In genomic region chr12:71027835-71028234, GRCh38 we compare ENCODE assay signal across 19 cellular contexts.
A peak's percentile ranks its signal among the peaks of the same experiment; 100 is the strongest.
DNase-seq lines count a peak whose midpoint lies in the region; ATAC-seq and TF ChIP-seq lines count a peak whose summit lies in the region.
"Had no signal": no experiment of that assay in that cellular context is flagged by ENCODE, and none has a peak within 500 bp of the region (broad histone marks: within the 10 kb centered on the region; RNA-seq: fewer than 3 reads in every experiment).

No MANE protein-coding gene starts in this region.

- TF ChIP-seq CTCF in PC-9 (conservative IDR thresholded peaks at IDR 0.05) (no peak), thyroid gland (IDR thresholded peaks at IDR 0.05) (no peak)

- intact Hi-C loops in PC-9 (cut with micrococcal nuclease; ENCODE audit: unreplicated experiment) (no loop called here), thyroid gland (cut with DNase I) (no loop called here)
- intact Hi-C loops in activated CD4-positive, alpha-beta T cell treated with anti-CD3 and anti-CD28 coated beads for 36 hours (cut with DNase I, micrococcal nuclease): no loop called here

- no peaks in the 10 kb centered on the region for H3K36me3 ChIP-seq in PC-9 (ENCODE audit: low read depth)
- H3K36me3 ChIP-seq in thyroid gland: no peaks in the 10 kb centered on the region
- H3K36me3 ChIP-seq: BLaER1 had no signal

- H3K27me3 ChIP-seq in PC-9 (ENCODE audit: insufficient read depth, low read depth) (0 out of 2 replicates have a peak, but pooled peaks cover 7% of the 10 kb centered on the region), thyroid gland (no peaks in the 10 kb centered on the region)
- H3K27me3 ChIP-seq: BLaER1 had no signal

- H3K9me3 ChIP-seq in PC-9 (ENCODE audit: insufficient read depth, low read depth): no peaks in the 10 kb centered on the region
- H3K9me3 ChIP-seq in thyroid gland: no peaks in the 10 kb centered on the region
- H3K9me3 ChIP-seq: BLaER1, Caco-2 had no signal

- H4K20me1 ChIP-seq in PC-9 (ENCODE audit: insufficient read depth): no peaks in the 10 kb centered on the region
- H4K20me1 ChIP-seq: BLaER1 had no signal

- CTCF ChIA-PET in PC-9 (lab: Charles Lee): no interaction called here
- CTCF ChIA-PET in activated CD4-positive, alpha-beta T cell treated with anti-CD3 and anti-CD28 coated beads for 36 hours (lab: Charles Lee): no interaction called here

- 0 out of 2 replicates have a peak overlapping the region, but pooled peaks have one; percentile 52 for H2AFZ ChIP-seq in PC-9

- H3K9me2 ChIP-seq in PC-9 (ENCODE audit: insufficient read depth): no peaks in the 10 kb centered on the region

- no peaks in the 10 kb centered on the region for H3K4me1 Mint-ChIP-seq in activated CD4-positive, alpha-beta T cell treated with anti-CD3 and anti-CD28 coated beads for 36 hours
- H3K4me1 Mint-ChIP-seq: B cell; CD4-positive, CD25-positive, alpha-beta regulatory T cell had no signal

- H3K4me3 Mint-ChIP-seq in activated CD4-positive, alpha-beta T cell treated with anti-CD3 and anti-CD28 coated beads for 36 hours: no peak overlapping the region
- H3K4me3 Mint-ChIP-seq: B cell; CD4-positive, CD25-positive, alpha-beta regulatory T cell; CD8-positive, alpha-beta T cell had no signal

- H3K4me2 ChIP-seq in PC-9: no peak overlapping the region
- H3K4me2 ChIP-seq: BLaER1 had no signal

- POLR2A ChIA-PET in PC-9 (lab: Charles Lee; ENCODE audit: unreplicated experiment): no interaction called here
- POLR2A ChIA-PET in activated CD4-positive, alpha-beta T cell treated with anti-CD3 and anti-CD28 coated beads for 36 hours (lab: Charles Lee): no interaction called here

- H3K4me3 ChIP-seq in PC-9 (no peak overlapping the region), thyroid gland (replicated peaks in 1 of 3) (no peak overlapping the region)
- H3K4me3 ChIP-seq: BLaER1, GM12878 had no signal

- no peak for ATAC-seq in activated CD4-positive, alpha-beta T cell treated with anti-CD3 and anti-CD28 coated beads for 36 hours
- ATAC-seq: CD8-positive, alpha-beta T cell; GM12878 had no signal

- 62 to 66% methylated on average over 6 to 7 of the region's 7 CpGs for WGBS in thyroid gland, 2 donors

- no peaks in the 10 kb centered on the region for H3F3A ChIP-seq in PC-9 (ENCODE audit: insufficient read depth, low read depth)

- H3K27me3 Mint-ChIP-seq in activated CD4-positive, alpha-beta T cell treated with anti-CD3 and anti-CD28 coated beads for 36 hours: no peaks in the 10 kb centered on the region
- H3K27me3 Mint-ChIP-seq: B cell had no signal

- TF ChIP-seq POLR2A in thyroid gland (IDR thresholded peaks at IDR 0.05): no peak

- H3K9me3 Mint-ChIP-seq in activated CD4-positive, alpha-beta T cell treated with anti-CD3 and anti-CD28 coated beads for 36 hours (ENCODE audit: low read depth): no peaks in the 10 kb centered on the region
- H3K9me3 Mint-ChIP-seq: CD8-positive, alpha-beta T cell had no signal

- peak; percentile 33 for DNase-seq in ELF-1 (ENCODE audit: low read depth, low spot score)
- DNase-seq in PC-9: no peak
- DNase-seq in left kidney (ENCODE audit: low read depth, low spot score): peak; percentile 14
- no peak for DNase-seq in activated CD4-positive, alpha-beta T cell treated with anti-CD3 and anti-CD28 coated beads for 36 hours
- no peak for DNase-seq in thyroid gland
- DNase-seq in hepatic stellate cell (ENCODE audit: low spot score): no peak
- DNase-seq: Caco-2; CD4-positive, CD25-positive, alpha-beta regulatory T cell; CD8-positive, alpha-beta T cell; DMS153; DND-41; GDM1; H7; HCEC 1CT had no signal

- no peak overlapping the region for H3K27ac Mint-ChIP-seq in activated CD4-positive, alpha-beta T cell treated with anti-CD3 and anti-CD28 coated beads for 36 hours
- H3K27ac Mint-ChIP-seq: B cell; CD4-positive, CD25-positive, alpha-beta regulatory T cell; CD8-positive, alpha-beta T cell had no signal

- no peaks in the 10 kb centered on the region for H3K4me1 ChIP-seq in PC-9 (replicated peaks; ENCODE audit: insufficient read depth)
- no peaks in the 10 kb centered on the region for H3K4me1 ChIP-seq in thyroid gland

- BruUV-seq in PC-9 (replicated peaks; lab: Mats Ljungman, UMichigan): no TSS peak

- H3K79me2 ChIP-seq in PC-9 (ENCODE audit: low read depth): no peaks in the 10 kb centered on the region

- no peaks in the 10 kb centered on the region for H3K36me3 Mint-ChIP-seq in activated CD4-positive, alpha-beta T cell treated with anti-CD3 and anti-CD28 coated beads for 36 hours (ENCODE audit: low read depth)
- H3K36me3 Mint-ChIP-seq: CD4-positive, CD25-positive, alpha-beta regulatory T cell; CD8-positive, alpha-beta T cell had no signal

- no peak overlapping the region for H3K27ac ChIP-seq in PC-9
- H3K27ac ChIP-seq in thyroid gland: no peak overlapping the region
- H3K27ac ChIP-seq: 22Rv1, BLaER1, C4-2B had no signal

Comparison
In these comparisons a context has a peak if more than half of its experiments do, and no peak if none do; other contexts are left out.
1. DNase-seq: peak in ELF-1 (single experiment) and left kidney (single experiment); none in PC-9 (0 of 2), activated CD4-positive, alpha-beta T cell treated with anti-CD3 and anti-CD28 coated beads for 36 hours (single experiment), thyroid gland (0 of 2) and hepatic stellate cell (single experiment).